8 cellular contexts compared by ENCODE assay signal in the genomic region with DNA sequence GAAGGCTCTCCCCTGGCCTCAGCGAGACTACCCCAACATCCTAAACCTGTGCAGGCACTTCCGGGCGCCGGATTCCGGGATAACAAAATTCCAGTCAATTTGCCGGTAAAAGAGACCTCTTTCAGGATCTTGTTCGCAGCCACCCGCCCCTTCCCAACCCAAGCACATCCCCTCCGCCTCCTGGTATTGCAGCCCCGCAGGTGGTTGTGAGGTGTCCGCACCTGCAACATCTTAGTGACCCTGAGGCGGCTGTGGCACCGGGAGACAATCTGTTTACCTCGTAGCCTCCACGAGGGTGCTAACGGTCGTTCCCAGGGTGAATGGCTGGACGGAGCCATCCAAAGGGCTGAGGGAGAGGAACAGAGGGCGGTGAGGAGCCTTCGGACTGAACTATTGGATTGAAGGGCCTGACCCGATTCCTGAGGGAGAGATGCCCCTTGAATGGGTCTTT. TPM values are rescaled to one million over a fixed set of nuclear protein-coding genes. Genes with fewer than 3 reads are reported as not detected.
DNase-seq lines count a peak whose midpoint lies in the region; ATAC-seq and TF ChIP-seq lines count a peak whose summit lies in the region.

No MANE protein-coding gene starts in this region.

- no peaks in the 10 kb centered on the region for H3K9me3 Mint-ChIP-seq in stimulated activated naive CD8-positive, alpha-beta T cell treated with anti-CD3 and anti-CD28 coated beads, Interleukin-15, Interleukin-2, amounts not matched to agents 100 ng/mL and 50 ng/mL, for 24 hours
- H3K9me3 Mint-ChIP-seq in mesothelial cell of epicardium = no peaks in the 10 kb centered on the region

- no peak for ATAC-seq in stimulated activated naive CD8-positive, alpha-beta T cell treated with anti-CD3 and anti-CD28 coated beads, Interleukin-15, Interleukin-2, amounts not matched to agents 100 U/mL and 50 U/mL, for 24 hours
- no peak for ATAC-seq in HG02642 (IDR thresholded peaks at IDR 0.05; ENCODE audit: poor library complexity, unreplicated experiment)
- no peak for ATAC-seq in HG03442 (IDR thresholded peaks at IDR 0.05; ENCODE audit: unreplicated experiment)

- peaks cover 8% of the 10 kb centered on the region for H3K4me1 Mint-ChIP-seq in stimulated activated naive CD8-positive, alpha-beta T cell treated with anti-CD3 and anti-CD28 coated beads, Interleukin-15, Interleukin-2, amounts not matched to agents 100 ng/mL and 50 ng/mL, for 24 hours (ENCODE audit: low read depth)
- peaks cover 4% of the 10 kb centered on the region for H3K4me1 Mint-ChIP-seq in mesothelial cell of epicardium

- no peaks in the 10 kb centered on the region for H3K36me3 Mint-ChIP-seq in stimulated activated naive CD8-positive, alpha-beta T cell treated with anti-CD3 and anti-CD28 coated beads, Interleukin-15, Interleukin-2, amounts not matched to agents 100 ng/mL and 50 ng/mL, for 24 hours (ENCODE audit: low read depth)
- no peaks in the 10 kb centered on the region for H3K36me3 Mint-ChIP-seq in mesothelial cell of epicardium

- peak overlapping the region; percentile 52 for H3K4me3 Mint-ChIP-seq in stimulated activated naive CD8-positive, alpha-beta T cell treated with anti-CD3 and anti-CD28 coated beads, Interleukin-15, Interleukin-2, amounts not matched to agents 100 ng/mL and 50 ng/mL, for 24 hours
- H3K4me3 Mint-ChIP-seq in mesothelial cell of epicardium = peak overlapping the region; percentile 71

- DNase-seq in stimulated activated naive CD8-positive, alpha-beta T cell treated with anti-CD3 and anti-CD28 coated beads, Interleukin-15, Interleukin-2, amounts not matched to agents 100 U/mL and 50 U/mL, for 24 hours = no peak
- DNase-seq in T47D (ENCODE audit: low read depth in 1 of 2, low spot score in 1 of 2) = peak; percentile 49 to 61
- DNase-seq in mesothelial cell of epicardium (ENCODE audit: low spot score in 2 of 2, unreplicated experiment in 2 of 2) = no peak
- no peak for DNase-seq in retina
- no peak for DNase-seq in posterior cingulate gyrus

- no peak for TF ChIP-seq CTCF in mesothelial cell of epicardium (IDR thresholded peaks at IDR 0.05; ENCODE audit: unreplicated experiment)

- intact Hi-C loops in posterior cingulate gyrus (cut with DNase I) = no loop called here

- in situ Hi-C loops in T47D (cut with HindIII; ENCODE audit: low pct_unique_long_range_greater_than_20kb, low sequenced_read_pairs) = no loop called here

- peaks cover 66% of the 10 kb centered on the region for H3K27me3 Mint-ChIP-seq in stimulated activated naive CD8-positive, alpha-beta T cell treated with anti-CD3 and anti-CD28 coated beads, Interleukin-15, Interleukin-2, amounts not matched to agents 100 ng/mL and 50 ng/mL, for 24 hours
- peaks cover 27% of the 10 kb centered on the region for H3K27me3 Mint-ChIP-seq in mesothelial cell of epicardium (ENCODE audit: low read depth)

- H3K27ac Mint-ChIP-seq in stimulated activated naive CD8-positive, alpha-beta T cell treated with anti-CD3 and anti-CD28 coated beads, Interleukin-15, Interleukin-2, amounts not matched to agents 100 ng/mL and 50 ng/mL, for 24 hours = no peak overlapping the region
- no peak overlapping the region for H3K27ac Mint-ChIP-seq in mesothelial cell of epicardium

RNA-seq across cellular contexts. Expression of gene NR5A2, which starts 2.1 kb away (rescaled TPM):
- total RNA-seq in mesothelial cell of epicardium = 0.25 to 1.2 TPM (median 0.38 TPM) in 3 replicates

Comparison
In these comparisons a context has a peak if more than half of its experiments do, and no peak if none do; other contexts are left out.
1. DNase-seq: peak in T47D (2 of 2); none in stimulated activated naive CD8-positive, alpha-beta T cell treated with anti-CD3 and anti-CD28 coated beads, Interleukin-15, Interleukin-2, amounts not matched to agents 100 U/mL and 50 U/mL, for 24 hours (single experiment), mesothelial cell of epicardium (0 of 2), retina (single experiment) and posterior cingulate gyrus (0 of 10).